In genomic region chr17:49515196-49515770, GRCh38 we compare ENCODE assay signal across 1 cellular context.
A peak's percentile ranks its signal among the peaks of the same experiment; 100 is the strongest.
TF ChIP-seq lines count a peak whose summit lies in the region.

No MANE protein-coding gene starts in this region.

TF ChIP-seq in HepG2, 621 proteins besides CTCF, POLR2A, EP300 and RAD21 (continued from another document and continues in another):
- TF ChIP-seq CEBPZ (IDR thresholded peaks at IDR 0.05; ENCODE audit: low read length) (no peak), ZNF335 (CRISPR knock-in tag; IDR thresholded peaks at IDR 0.05) (peak; percentile 78; the same call in 1 of the 2 replicates), RFXANK (CRISPR knock-in tag; IDR thresholded peaks at IDR 0.05) (peak; percentile 77; the same call in 1 of the 2 replicates), ELF1 (CRISPR knock-in tag; IDR thresholded peaks at IDR 0.05) (no peak), ZNF33A (CRISPR knock-in tag; IDR thresholded peaks at IDR 0.05; ENCODE audit: borderline replicate concordance) (no peak), DRAP1 (CRISPR knock-in tag; IDR thresholded peaks at IDR 0.05) (peak; percentile 70; the same call in 1 of the 2 replicates), PLSCR1 (CRISPR knock-in tag; IDR thresholded peaks at IDR 0.05; ENCODE audit: borderline replicate concordance) (no peak), IKZF4 (CRISPR knock-in tag; IDR thresholded peaks at IDR 0.05; ENCODE audit: borderline replicate concordance, low read depth, not compliant biosample characterization) (peak; percentile 60), NAIF1 (CRISPR knock-in tag; IDR thresholded peaks at IDR 0.05; ENCODE audit: borderline replicate concordance) (no peak), EED (CRISPR knock-in tag; IDR thresholded peaks at IDR 0.05) (peak; percentile 76; the same call in 1 of the 2 replicates), ZNF816 (CRISPR knock-in tag; IDR thresholded peaks at IDR 0.05; ENCODE audit: borderline replicate concordance) (no peak), TAF1 (CRISPR knock-in tag; IDR thresholded peaks at IDR 0.05) (peak; percentile 76), KLF12 (CRISPR knock-in tag; IDR thresholded peaks at IDR 0.05; ENCODE audit: borderline replicate concordance) (0 out of 2 replicates have a peak, but pooled peaks have one; percentile 44), TFDP1 (CRISPR knock-in tag; IDR thresholded peaks at IDR 0.05; ENCODE audit: borderline replicate concordance) (peak; percentile 71), ARHGAP35 (CRISPR knock-in tag; IDR thresholded peaks at IDR 0.05; ENCODE audit: borderline replicate concordance) (peak; percentile 84; the same call in 1 of the 2 replicates), POLR2AphosphoS5 (IDR thresholded peaks at IDR 0.05; ENCODE audit: low read depth, low read length) (peak; percentile 41; the same call in 1 of the 2 replicates), GPN1 (CRISPR knock-in tag; IDR thresholded peaks at IDR 0.05; ENCODE audit: borderline replicate concordance) (peak; percentile 37; the same call in 1 of the 2 replicates), MEF2D (CRISPR knock-in tag; IDR thresholded peaks at IDR 0.05) (peak; percentile 50; the same call in 1 of the 2 replicates), MNT (IDR thresholded peaks at IDR 0.05) (peak; percentile 78), ZNF205 (CRISPR knock-in tag; IDR thresholded peaks at IDR 0.05) (peak; percentile 46; the same call in 1 of the 2 replicates), ZBTB7B (CRISPR knock-in tag; IDR thresholded peaks at IDR 0.05) (0 out of 2 replicates have a peak, but pooled peaks have one; percentile 54), SNAI1 (CRISPR knock-in tag; IDR thresholded peaks at IDR 0.05; ENCODE audit: borderline replicate concordance) (no peak), EZH2 (conservative IDR thresholded peaks at IDR 0.05; ENCODE audit: low read depth, low read length) (no peak), ZNF430 (CRISPR knock-in tag; IDR thresholded peaks at IDR 0.05) (peak; percentile 92), ZNF784 (CRISPR knock-in tag; IDR thresholded peaks at IDR 0.05; ENCODE audit: borderline replicate concordance) (peak; percentile 76; the same call in 1 of the 2 replicates), ZNF362 (CRISPR knock-in tag; IDR thresholded peaks at IDR 0.05; ENCODE audit: borderline replicate concordance) (no peak), ZNF597 (CRISPR knock-in tag; IDR thresholded peaks at IDR 0.05) (no peak), SSRP1 (CRISPR knock-in tag; IDR thresholded peaks at IDR 0.05) (no peak; the same call in 1 of the 2 replicates), ZNF646 (CRISPR knock-in tag; IDR thresholded peaks at IDR 0.05) (peak; percentile 79), TERF1 (CRISPR knock-in tag; IDR thresholded peaks at IDR 0.05) (no peak), KLF13 (CRISPR knock-in tag; IDR thresholded peaks at IDR 0.05) (peak; percentile 92; the same call in 1 of the 2 replicates), ZEB1 (IDR thresholded peaks at IDR 0.05; ENCODE audit: insufficient replicate concordance, low read depth) (no peak), ZNF282 (IDR thresholded peaks at IDR 0.05; ENCODE audit: partially characterized antibody) (no peak), ZNF652 (CRISPR knock-in tag; IDR thresholded peaks at IDR 0.05; ENCODE audit: borderline replicate concordance, low read depth) (0 out of 2 replicates have a peak, but pooled peaks have one; percentile 31), MAF1 (CRISPR knock-in tag; IDR thresholded peaks at IDR 0.05; ENCODE audit: borderline replicate concordance) (no peak), ZNF501 (CRISPR knock-in tag; IDR thresholded peaks at IDR 0.05) (peak; percentile 67; the same call in 1 of the 2 replicates), KMT2B (CRISPR knock-in tag; IDR thresholded peaks at IDR 0.05) (peak; percentile 71; the same call in 1 of the 2 replicates), FUBP1 (CRISPR knock-in tag; IDR thresholded peaks at IDR 0.05; ENCODE audit: borderline replicate concordance) (no peak)
